ENCODE assay signal across 24 cellular contexts in genomic region chr1:51512120-51512519, GRCh38. TPM values are rescaled to one million over a fixed set of nuclear protein-coding genes. Genes with fewer than 3 reads are reported as not detected.
DNase-seq lines count a peak whose midpoint lies in the region; ATAC-seq, FAIRE-seq and TF ChIP-seq lines count a peak whose summit lies in the region.
"Had no signal": no experiment of that assay in that cellular context is flagged by ENCODE, and none has a peak within 500 bp of the region (broad histone marks: within the 10 kb centered on the region; RNA-seq: fewer than 3 reads in every experiment).

No MANE protein-coding gene starts in this region.

- no peaks in the 10 kb centered on the region for H3K27me3 Mint-ChIP-seq in CD4-positive, CD25-positive, alpha-beta regulatory T cell
- no peaks in the 10 kb centered on the region for H3K27me3 Mint-ChIP-seq in effector memory CD8-positive, alpha-beta T cell
- H3K27me3 Mint-ChIP-seq: activated naive CD8-positive, alpha-beta T cell treated with anti-CD3 and anti-CD28 coated beads, Interleukin-2, amount 10 ng/mL, durations not matched to agents 7 days and 5 days had no signal

- no peak overlapping the region for H3K27ac ChIP-seq in CD4-positive, CD25-positive, alpha-beta regulatory T cell (ENCODE audit: insufficient read depth, low read length, poor library complexity, severe bottlenecking)
- H3K27ac ChIP-seq in adrenal gland, result peak overlapping the region in 1 of 5 donors; percentile 7
- H3K27ac ChIP-seq: BLaER1 treated with 17β-estradiol and CSF1 and Interleukin-3, amounts not matched to agents 10 nM and 100 nM; heart right ventricle; VCaP had no signal

- peaks cover 56% of the 10 kb centered on the region for H3K4me1 ChIP-seq in CD4-positive, CD25-positive, alpha-beta regulatory T cell (ENCODE audit: control insufficient read depth, insufficient read depth, low read length, poor library complexity, severe bottlenecking)
- H3K4me1 ChIP-seq in adrenal gland (replicated peaks in 1 of 2), result peaks cover 65 to 87% of the 10 kb centered on the region in 2 donors

- H3K9me3 Mint-ChIP-seq in CD4-positive, CD25-positive, alpha-beta regulatory T cell, result no peaks in the 10 kb centered on the region
- H3K9me3 Mint-ChIP-seq in effector memory CD8-positive, alpha-beta T cell, result no peaks in the 10 kb centered on the region
- H3K9me3 Mint-ChIP-seq: activated naive CD8-positive, alpha-beta T cell treated with anti-CD3 and anti-CD28 coated beads, Interleukin-2, amount 10 ng/mL, durations not matched to agents 7 days and 5 days; T-helper 2 cell treated with Interferon-gamma antibody and Interleukin-4, amounts not matched to agents 5 μg/mL and 100 μg/mL, for 36 hours had no signal

- FAIRE-seq in GM18507 (lab: Jason Lieb, UNC), result peak; percentile 65
- FAIRE-seq: D721Med had no signal

- TF ChIP-seq CTCF in adrenal gland (IDR thresholded peaks at IDR 0.05), result no peak

- no peak for ATAC-seq in CD4-positive, CD25-positive, alpha-beta regulatory T cell (ENCODE audit: low read depth in 2 of 2)
- no peak for ATAC-seq in effector memory CD8-positive, alpha-beta T cell (replicated peaks)
- ATAC-seq in GM21423 (IDR thresholded peaks at IDR 0.05; ENCODE audit: unreplicated experiment), result no peak
- ATAC-seq: HCT116, left cardiac atrium, SK-N-SH treated with all-trans-retinoic acid at 6 μM for 48 hours had no signal

- peak overlapping the region; percentile 21 for H3K4me3 ChIP-seq in CD4-positive, CD25-positive, alpha-beta regulatory T cell (ENCODE audit: low read depth, low read length)
- H3K4me3 ChIP-seq in adrenal gland, result no peak overlapping the region
- H3K4me3 ChIP-seq: BLaER1 treated with 17β-estradiol and CSF1 and Interleukin-3, amounts not matched to agents 10 nM and 100 nM; heart right ventricle had no signal

- H3K36me3 ChIP-seq in CD4-positive, CD25-positive, alpha-beta regulatory T cell (ENCODE audit: control insufficient read depth, insufficient read depth, low read length), result peaks cover 6% of the 10 kb centered on the region
- no peaks in the 10 kb centered on the region for H3K36me3 ChIP-seq in adrenal gland (replicated peaks in 1 of 2)

- DNase-seq in CD4-positive, CD25-positive, alpha-beta regulatory T cell, result no peak
- DNase-seq in GM18507 (ENCODE audit: extremely low spot score, insufficient read length, low read depth) (no peak), NAMALWA (ENCODE audit: low spot score) (peak; percentile 71), Kasumi-1 (lab: John Stamatoyannopoulos, UW) (no peak), adrenal gland (no peak)
- DNase-seq in effector memory CD8-positive, alpha-beta T cell, result no peak
- DNase-seq: activated CD8-positive, alpha-beta memory T cell treated with anti-CD3 and anti-CD28 coated beads, Interleukin-2, amount 50 U/mL, for 48 hours; activated effector memory CD4-positive, alpha-beta T cell treated with Interleukin-2 at 50 U/mL for 16 hours; activated naive CD8-positive, alpha-beta T cell treated with anti-CD3 and anti-CD28 coated beads, Interleukin-2, amount 10 ng/mL, durations not matched to agents 7 days and 5 days; heart right ventricle; left cardiac atrium; NCI-H2029 treated with DMSO at 0.1 percent for 48 hours; NCI-H345; NCI-H748 treated with DMSO at 0.1 percent for 48 hours; occipital lobe; OCI-M1; substantia nigra had no signal

- H3K4me1 Mint-ChIP-seq in CD4-positive, CD25-positive, alpha-beta regulatory T cell, result peaks cover 53 to 87% (median 73%) of the 10 kb centered on the region in 4 donors
- peaks cover 47 to 77% of the 10 kb centered on the region in 2 donors for H3K4me1 Mint-ChIP-seq in effector memory CD8-positive, alpha-beta T cell (ENCODE audit: low read depth in 2 of 2)

- H3K4me3 Mint-ChIP-seq in CD4-positive, CD25-positive, alpha-beta regulatory T cell, result peak overlapping the region in 3 of 4 donors; percentile 10 to 68 (median 65)
- peak overlapping the region; percentile 30 to 43 for H3K4me3 Mint-ChIP-seq in effector memory CD8-positive, alpha-beta T cell
- H3K4me3 Mint-ChIP-seq: activated naive CD8-positive, alpha-beta T cell treated with anti-CD3 and anti-CD28 coated beads, Interleukin-2, amount 10 ng/mL, durations not matched to agents 7 days and 5 days; T-helper 2 cell treated with Interferon-gamma antibody and Interleukin-4, amounts not matched to agents 5 μg/mL and 100 μg/mL, for 36 hours had no signal

- TF ChIP-seq POLR2A in adrenal gland (IDR thresholded peaks at IDR 0.05), result no peak

- H3K36me3 Mint-ChIP-seq in CD4-positive, CD25-positive, alpha-beta regulatory T cell, result no peaks in the 10 kb centered on the region
- H3K36me3 Mint-ChIP-seq in effector memory CD8-positive, alpha-beta T cell (ENCODE audit: insufficient read depth), result peaks cover 17% of the 10 kb centered on the region

- intact Hi-C loops in adrenal gland (cut with DNase I), result no loop called here

- no peak overlapping the region for H3K27ac Mint-ChIP-seq in CD4-positive, CD25-positive, alpha-beta regulatory T cell
- H3K27ac Mint-ChIP-seq in effector memory CD8-positive, alpha-beta T cell, result peak overlapping the region in 1 of 2 donors; percentile 45
- H3K27ac Mint-ChIP-seq: activated naive CD8-positive, alpha-beta T cell treated with anti-CD3 and anti-CD28 coated beads, Interleukin-2, amount 10 ng/mL, durations not matched to agents 7 days and 5 days; T-helper 2 cell treated with Interferon-gamma antibody and Interleukin-4, amounts not matched to agents 5 μg/mL and 100 μg/mL, for 36 hours had no signal

- no peaks in the 10 kb centered on the region for H3K27me3 ChIP-seq in CD4-positive, CD25-positive, alpha-beta regulatory T cell (ENCODE audit: control insufficient read depth, insufficient read depth, low read length)
- no peaks in the 10 kb centered on the region for H3K27me3 ChIP-seq in adrenal gland
- H3K27me3 ChIP-seq: BLaER1 treated with 17β-estradiol and CSF1 and Interleukin-3, amounts not matched to agents 10 nM and 100 nM; heart right ventricle had no signal

- no peaks in the 10 kb centered on the region for H3K9me3 ChIP-seq in CD4-positive, CD25-positive, alpha-beta regulatory T cell (ENCODE audit: control insufficient read depth in 2 of 2, low read length in 2 of 2)
- H3K9me3 ChIP-seq in adrenal gland (replicated peaks in 1 of 3), result no peaks in the 10 kb centered on the region
- H3K9me3 ChIP-seq: BLaER1 treated with 17β-estradiol and CSF1 and Interleukin-3, amounts not matched to agents 10 nM and 100 nM; heart right ventricle had no signal

RNA-seq across cellular contexts. Expression of gene EPS15, which starts 6.9 kb away (rescaled TPM):
- 135 TPM for total RNA-seq in CD4-positive, CD25-positive, alpha-beta regulatory T cell
- 10 to 100 TPM; 58.5 to 84.1 (median 73.8) TPM for polyA plus RNA-seq in CD4-positive, CD25-positive, alpha-beta regulatory T cell
- 100 to 1,000 TPM in 7 of 8 donors, 10 to 100 TPM in 1; 66.7 to 180 (median 114) TPM for total RNA-seq in adrenal gland
- polyA plus RNA-seq in adrenal gland, result 10 to 100 TPM; 31.7 to 83.3 (median 34.7) TPM
